Comparison of ENCODE assay signal across 2 cellular contexts in genomic region chrX:134801267-134801666, GRCh38.
TF ChIP-seq lines count a peak whose summit lies in the region.

No MANE protein-coding gene starts in this region.

TF ChIP-seq in SK-N-SH, 30 proteins besides CTCF, POLR2A, EP300 and RAD21 (continued from another document):
- TF ChIP-seq USF2 (IDR thresholded peaks at IDR 0.05; ENCODE audit: borderline replicate concordance, low read depth, low read length) = no peak
- no peak for TF ChIP-seq GATA2 (CRISPR knock-in tag; IDR thresholded peaks at IDR 0.05)
- no peak for TF ChIP-seq ZBTB33 (IDR thresholded peaks at IDR 0.05; ENCODE audit: borderline replicate concordance, low read depth)
TF ChIP-seq in SK-N-SH: peak in this region for 2.

TF ChIP-seq in SK-N-SH treated with all-trans-retinoic acid at 6 μM for 48 hours, 23 proteins besides CTCF, POLR2A, EP300 and RAD21 (continued from another document):
- TF ChIP-seq CREB5 (CRISPR knock-in tag; IDR thresholded peaks at IDR 0.05; ENCODE audit: low read depth) = no peak
- TF ChIP-seq SNAI2 (CRISPR knock-in tag; IDR thresholded peaks at IDR 0.05) = no peak
- TF ChIP-seq CSDC2 (CRISPR knock-in tag; IDR thresholded peaks at IDR 0.05) = no peak
- no peak for TF ChIP-seq POU6F1 (CRISPR knock-in tag; IDR thresholded peaks at IDR 0.05; ENCODE audit: borderline replicate concordance, low read depth)
- TF ChIP-seq ZNF565 (CRISPR knock-in tag; conservative IDR thresholded peaks at IDR 0.05; ENCODE audit: low read depth) = no peak
- no peak for TF ChIP-seq TCF4 (CRISPR knock-in tag; IDR thresholded peaks at IDR 0.05; ENCODE audit: borderline replicate concordance)
- TF ChIP-seq PATZ1 (CRISPR knock-in tag; IDR thresholded peaks at IDR 0.05; ENCODE audit: borderline replicate concordance) = no peak
